Comparison of ENCODE assay signal across 8 cellular contexts in the genomic region with DNA sequence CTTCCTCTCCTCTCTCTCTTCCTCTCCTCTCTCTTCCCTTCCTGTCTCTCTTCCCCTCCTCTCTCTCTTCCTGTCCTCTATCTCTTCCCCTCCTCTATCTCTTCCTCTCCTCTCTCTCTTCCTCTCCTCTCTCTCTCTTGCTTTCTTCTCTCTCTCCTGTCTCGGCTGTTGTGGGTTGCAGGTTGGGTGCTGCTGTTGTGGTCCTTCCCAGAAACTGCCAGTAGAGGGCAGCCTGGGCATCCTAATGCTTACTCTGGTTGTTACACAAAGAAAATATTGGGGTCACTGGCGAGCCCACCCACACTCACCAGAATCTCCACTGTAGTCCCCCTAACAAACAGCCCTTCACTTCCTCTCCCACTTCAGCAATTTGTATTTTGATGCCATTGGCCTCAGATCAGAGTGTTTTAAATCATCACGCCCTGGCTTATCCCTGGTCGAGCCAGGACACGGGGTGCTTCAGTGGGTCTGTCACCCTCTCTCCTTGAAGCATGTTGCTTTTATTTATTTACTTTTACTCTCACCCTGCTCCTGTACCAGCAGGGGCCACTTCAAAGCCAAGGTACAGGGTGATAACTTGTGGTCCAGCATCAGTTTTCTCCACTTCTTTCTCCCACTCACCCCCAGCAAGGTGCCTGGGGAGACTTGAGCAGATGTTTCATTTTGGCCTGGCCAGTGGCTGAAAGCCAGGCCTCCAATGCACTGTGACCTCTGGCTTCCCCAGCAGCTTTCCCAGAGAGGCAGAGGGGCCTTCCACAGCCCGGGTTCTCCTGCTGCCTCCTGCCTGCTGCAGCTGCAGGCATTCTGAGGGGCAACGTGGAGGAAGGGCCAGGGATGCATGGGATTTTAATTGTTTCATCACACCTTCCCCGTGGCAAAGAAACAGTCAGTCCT. TPM values are rescaled to one million over a fixed set of nuclear protein-coding genes. Genes with fewer than 3 reads are reported as not detected.
DNase-seq lines count a peak whose midpoint lies in the region; ATAC-seq and TF ChIP-seq lines count a peak whose summit lies in the region.

No MANE protein-coding gene starts in this region.

- intact Hi-C loops in thyroid gland (cut with DNase I), result loop anchor here (5.0 kb wide), 1 partner anchor 101 kb away; no protein-coding TSS in a partner anchor

- no peaks in the 10 kb centered on the region for H3K9me3 ChIP-seq in MM.1S (replicated peaks; ENCODE audit: insufficient read depth, low read length)
- no peaks in the 10 kb centered on the region for H3K9me3 ChIP-seq in thyroid gland

- H3K9ac ChIP-seq in MM.1S (ENCODE audit: low read length), result no peak overlapping the region

- no peak for ATAC-seq in HG02981 (IDR thresholded peaks at IDR 0.05; ENCODE audit: unreplicated experiment)

- no peaks in the 10 kb centered on the region for H4K20me1 ChIP-seq in MM.1S (ENCODE audit: insufficient read depth, low read length)

- 60 to 66% methylated on average over 8 of the region's 8 CpGs for WGBS in thyroid gland, 2 donors

- DNase-seq in NCI-H2107 treated with DMSO at 0.1 percent for 48 hours (lab: John Stamatoyannopoulos, UW; ENCODE audit: unreplicated experiment) (peak; percentile 21), NCI-H2107 (lab: John Stamatoyannopoulos, UW) (no peak), MM.1S (peak; percentile 48), middle frontal gyrus (ENCODE audit: extremely low spot score, low spot score) (peak; percentile 32), thyroid gland (peak; percentile 75 to 76)
- DNase-seq in activated CD4-positive, alpha-beta T cell treated with anti-CD3 and anti-CD28 coated beads, Interleukin-2, amount 50 U/mL, for 4 hours, result peak; percentile 61 to 62
- DNase-seq in effector CD4-positive, alpha-beta T cell, result peak; percentile 52

- TF ChIP-seq POLR2A in thyroid gland (IDR thresholded peaks at IDR 0.05), result no peak

- H2AFZ ChIP-seq in MM.1S (ENCODE audit: low read length), result no peak overlapping the region

- H3F3A ChIP-seq in MM.1S (ENCODE audit: insufficient read depth, low read length), result no peaks in the 10 kb centered on the region

- H3K4me2 ChIP-seq in MM.1S (ENCODE audit: low read depth, low read length), result no peak overlapping the region

- no peaks in the 10 kb centered on the region for H3K9me2 ChIP-seq in MM.1S (replicated peaks; ENCODE audit: insufficient read depth, low read length)

- no peaks in the 10 kb centered on the region for H3K79me2 ChIP-seq in MM.1S (ENCODE audit: low read length)

- H3K36me3 ChIP-seq in MM.1S (replicated peaks; ENCODE audit: insufficient read depth, low read length) (no peaks in the 10 kb centered on the region), thyroid gland (peaks cover 0 to 6% of the 10 kb centered on the region in 2 donors)

- no peaks in the 10 kb centered on the region for H3K4me1 ChIP-seq in MM.1S (ENCODE audit: low read length)
- H3K4me1 ChIP-seq in thyroid gland, result peaks cover 31 to 35% of the 10 kb centered on the region in 2 donors

- H3K27me3 ChIP-seq in MM.1S (replicated peaks; ENCODE audit: insufficient read depth, low read length) (0 out of 2 replicates have a peak, but pooled peaks cover 5% of the 10 kb centered on the region), thyroid gland (no peaks in the 10 kb centered on the region)

- H3K27ac ChIP-seq in MM.1S (ENCODE audit: low read length) (no peak overlapping the region), thyroid gland (no peak overlapping the region)

- TF ChIP-seq CTCF in MM.1S (IDR thresholded peaks at IDR 0.05; ENCODE audit: low read length), result peak; percentile 84
- peak; percentile 72 to 97 (median 86) for TF ChIP-seq CTCF in thyroid gland (IDR thresholded peaks at IDR 0.05)

- H3K4me3 ChIP-seq in MM.1S (ENCODE audit: low read length) (no peak overlapping the region), thyroid gland (replicated peaks in 1 of 3) (no peak overlapping the region)

RNA-seq across cellular contexts. Expression of gene MMP15, which starts 4.7 kb away (rescaled TPM):
- 100 to 1,000 TPM in 1 of 4 donors, 10 to 100 TPM in 3; 36.5 to 105 (median 80.5) TPM for total RNA-seq in thyroid gland

RNA-seq across cellular contexts. Expression of gene USB1, which starts 19.7 kb away (rescaled TPM):
- total RNA-seq in thyroid gland, result 10 to 100 TPM; 31.4 to 79.0 (median 60.0) TPM

RNA-seq across cellular contexts. Expression of gene ZNF319, which starts 20.4 kb away (rescaled TPM):
- total RNA-seq in thyroid gland, result 10 to 100 TPM; 12.1 to 24.0 (median 18.7) TPM

RNA-seq across cellular contexts. Expression of gene CNGB1, which starts 49.9 kb away (rescaled TPM):
- under 1 TPM in 1 of 4 donors, not detected in 3; 0.13 TPM for total RNA-seq in thyroid gland
